2 cellular contexts compared by ENCODE assay signal in the genomic region with DNA sequence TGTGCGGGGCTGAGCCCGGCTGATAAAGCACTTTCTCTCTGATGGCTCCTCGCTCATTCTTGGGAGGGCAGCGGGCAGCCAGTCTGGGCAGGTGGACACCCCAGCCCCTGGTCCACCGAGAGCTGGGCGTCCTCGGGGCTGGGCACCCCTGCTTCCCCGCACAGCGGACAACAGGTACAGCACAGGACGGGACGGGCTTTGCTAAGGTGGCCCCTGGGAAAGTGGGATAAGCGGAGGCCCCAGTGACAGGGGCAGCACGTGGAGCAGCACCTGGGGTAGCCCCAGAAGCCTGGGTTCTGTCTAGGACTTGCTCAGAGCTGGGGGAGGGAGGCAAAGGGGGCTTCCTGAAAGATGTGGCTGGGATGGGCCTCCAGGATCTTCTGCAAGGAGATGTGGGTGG. TPM values are rescaled to one million over a fixed set of nuclear protein-coding genes. Genes with fewer than 3 reads are reported as not detected.
"Had no signal": no experiment of that assay in that cellular context is flagged by ENCODE, and none has a peak within 500 bp of the region (broad histone marks: within the 10 kb centered on the region; RNA-seq: fewer than 3 reads in every experiment).

No MANE protein-coding gene starts in this region.

RNA-seq across cellular contexts. Expression of a gene that starts 2.6 kb away (rescaled TPM):
- polyA plus RNA-seq: keratinocyte, mammary epithelial cell had no signal
